13 cellular contexts compared by ENCODE assay signal in the genomic region with DNA sequence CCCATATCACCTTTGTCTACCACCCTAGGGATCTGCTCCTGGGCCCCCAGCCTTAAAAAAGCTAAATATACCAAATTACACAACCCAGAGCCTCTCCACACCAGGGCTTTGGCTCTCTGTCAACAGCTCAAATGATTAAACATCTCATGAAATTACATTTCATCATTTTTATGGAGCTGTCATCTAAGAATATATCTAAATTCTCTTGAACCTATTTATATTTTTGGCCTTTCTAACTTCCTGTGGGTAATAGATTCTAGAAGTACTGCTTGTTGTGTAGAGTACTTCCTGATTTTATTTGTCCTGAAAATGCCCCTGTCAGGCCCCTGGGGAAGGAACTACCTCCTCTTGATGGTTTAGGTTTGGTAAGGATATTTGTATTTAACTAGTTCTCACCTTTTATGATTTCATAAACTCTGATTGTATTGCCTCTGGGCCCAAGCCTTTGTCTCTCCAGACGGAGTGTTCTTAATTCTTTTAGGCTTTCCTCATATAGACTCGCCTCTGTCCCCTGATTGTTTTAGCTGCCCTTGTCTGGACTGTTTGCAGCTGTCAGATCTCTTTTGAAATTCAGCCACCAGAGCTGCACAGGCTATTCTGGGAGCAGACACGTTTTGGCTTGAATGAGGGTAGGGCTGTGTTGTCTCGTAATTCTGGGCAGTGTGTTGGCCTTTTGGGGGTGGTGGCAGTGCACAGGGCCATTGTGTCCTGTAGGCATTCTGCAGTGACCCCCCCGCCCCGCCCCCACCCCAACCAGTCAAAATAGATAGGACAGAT. TPM values are rescaled to one million over a fixed set of nuclear protein-coding genes. Genes with fewer than 3 reads are reported as not detected.
DNase-seq lines count a peak whose midpoint lies in the region; ATAC-seq and TF ChIP-seq lines count a peak whose summit lies in the region.
"Had no signal": no experiment of that assay in that cellular context is flagged by ENCODE, and none has a peak within 500 bp of the region (broad histone marks: within the 10 kb centered on the region; RNA-seq: fewer than 3 reads in every experiment).

No MANE protein-coding gene starts in this region.

- H3K27me3 Mint-ChIP-seq in stimulated activated naive B cell treated with anti-CD40 and anti-IgM and Interleukin-4, amounts not matched to agents 10 μg/mL and 1 μg/mL and 100 μg/mL, for 72 hours, result peaks cover 19 to 23% of the 10 kb centered on the region in 2 donors
- peaks cover 15 to 16% of the 10 kb centered on the region in 2 donors for H3K27me3 Mint-ChIP-seq in T-cell

- H3K4me1 Mint-ChIP-seq in stimulated activated naive B cell treated with anti-CD40 and anti-IgM and Interleukin-4, amounts not matched to agents 10 μg/mL and 1 μg/mL and 100 μg/mL, for 72 hours, result peaks cover 14 to 26% of the 10 kb centered on the region in 2 donors
- H3K4me1 Mint-ChIP-seq in T-cell, result no peaks in the 10 kb centered on the region

- CTCF ChIA-PET in T-cell (lab: Charles Lee), result no interaction called here

- H3K36me3 ChIP-seq in left ventricle myocardium inferior, result peaks cover 9% of the 10 kb centered on the region
- H3K36me3 ChIP-seq in H7 (replicated peaks; ENCODE audit: control insufficient read depth, insufficient read depth, low read length), result no peaks in the 10 kb centered on the region; the same call in 1 of the 2 replicates

- no peak for TF ChIP-seq CTCF in left ventricle myocardium inferior (IDR thresholded peaks at IDR 0.05; ENCODE audit: borderline replicate concordance)

- H3K4me3 ChIP-seq in left ventricle myocardium inferior, result no peak overlapping the region
- H3K4me3 ChIP-seq in H7 (ENCODE audit: insufficient read depth, low read depth, low read length), result no peak overlapping the region

- H3K36me3 Mint-ChIP-seq in stimulated activated naive B cell treated with anti-CD40 and anti-IgM and Interleukin-4, amounts not matched to agents 10 μg/mL and 1 μg/mL and 100 μg/mL, for 72 hours, result no peaks in the 10 kb centered on the region
- H3K36me3 Mint-ChIP-seq in T-cell, result no peaks in the 10 kb centered on the region

- H3K27me3 ChIP-seq in left ventricle myocardium inferior (ENCODE audit: low read depth) (peaks cover 2% of the 10 kb centered on the region), H7 (ENCODE audit: control insufficient read depth, insufficient read depth, low read length) (peaks cover 10% of the 10 kb centered on the region; the same call in 1 of the 2 replicates)

- H3K27ac Mint-ChIP-seq in stimulated activated naive B cell treated with anti-CD40 and anti-IgM and Interleukin-4, amounts not matched to agents 10 μg/mL and 1 μg/mL and 100 μg/mL, for 72 hours, result peak overlapping the region; percentile 90
- H3K27ac Mint-ChIP-seq in T-cell, result no peak overlapping the region
- H3K27ac Mint-ChIP-seq: stimulated activated naive CD8-positive, alpha-beta T cell treated with anti-CD3 and anti-CD28 coated beads, Interleukin-15, Interleukin-2, amounts not matched to agents 100 ng/mL and 50 ng/mL, for 24 hours had no signal

- H3K27ac ChIP-seq in left ventricle myocardium inferior (replicated peaks), result peak overlapping the region; percentile 84
- H3K27ac ChIP-seq: epithelial cell of prostate, KMS-11 had no signal

- H3K9me3 ChIP-seq in left ventricle myocardium inferior (replicated peaks), result no peaks in the 10 kb centered on the region

- peak overlapping the region; percentile 26 to 71 for H3K4me3 Mint-ChIP-seq in stimulated activated naive B cell treated with anti-CD40 and anti-IgM and Interleukin-4, amounts not matched to agents 10 μg/mL and 1 μg/mL and 100 μg/mL, for 72 hours
- no peak overlapping the region for H3K4me3 Mint-ChIP-seq in T-cell
- H3K4me3 Mint-ChIP-seq: stimulated activated naive CD8-positive, alpha-beta T cell treated with anti-CD3 and anti-CD28 coated beads, Interleukin-15, Interleukin-2, amounts not matched to agents 100 ng/mL and 50 ng/mL, for 24 hours had no signal

- POLR2A ChIA-PET in T-cell (lab: Charles Lee), result no interaction called here

- DNase-seq in KBM-7, result peak; percentile 45
- DNase-seq in RPMI8226, result peak; percentile 54
- DNase-seq in left ventricle myocardium inferior, result no peak
- no peak for DNase-seq in stimulated activated naive B cell treated with anti-CD40 and anti-IgM and Interleukin-4, amounts not matched to agents 10 μg/mL and 1 μg/mL and 100 μg/mL, for 72 hours
- DNase-seq in T-cell, result no peak
- DNase-seq in H7, result no peak
- DNase-seq: activated CD4-positive, alpha-beta T cell treated with anti-CD3 and anti-CD28 coated beads, Interleukin-2, amount 50 U/mL, for 48 hours; stimulated activated CD4-positive, alpha-beta T cell treated with anti-CD3 and anti-CD28 coated beads, Interleukin-12 subunit alpha, Interleukin-12 subunit beta, amount 100 ng/mL, for 4 hours had no signal

- intact Hi-C loops in left ventricle myocardium inferior (cut with micrococcal nuclease), result no loop called here

- in situ Hi-C loops in KBM-7 (cut with MboI; ENCODE audit: low pct_unique_long_range_greater_than_20kb, low sequenced_read_pairs), result no loop called here

- ATAC-seq in stimulated activated naive B cell treated with anti-CD40 and anti-IgM and Interleukin-4, amounts not matched to agents 10 μg/mL and 1 μg/mL and 100 μg/mL, for 72 hours (replicated peaks), result peak; percentile 75 to 87
- ATAC-seq in T-cell (replicated peaks in 1 of 4) (no peak), GM19455 (IDR thresholded peaks at IDR 0.05; ENCODE audit: unreplicated experiment) (no peak)

- peaks cover 39% of the 10 kb centered on the region for H3K4me1 ChIP-seq in left ventricle myocardium inferior

- no peaks in the 10 kb centered on the region for H3K9me3 Mint-ChIP-seq in stimulated activated naive B cell treated with anti-CD40 and anti-IgM and Interleukin-4, amounts not matched to agents 10 μg/mL and 1 μg/mL and 100 μg/mL, for 72 hours
- no peaks in the 10 kb centered on the region for H3K9me3 Mint-ChIP-seq in T-cell
- H3K9me3 Mint-ChIP-seq: stimulated activated naive CD8-positive, alpha-beta T cell treated with anti-CD3 and anti-CD28 coated beads, Interleukin-15, Interleukin-2, amounts not matched to agents 100 ng/mL and 50 ng/mL, for 24 hours had no signal

RNA-seq across cellular contexts. Expression of a gene that starts 16.6 kb away (rescaled TPM):
- total RNA-seq in left ventricle myocardium inferior, result not detected
- total RNA-seq in T-cell, result not detected
- total RNA-seq in H7 (2014; rRNA removed; shearing (Covaris generic)), result not detected in 2 replicates
- total RNA-seq: liver had no signal

RNA-seq across cellular contexts. Expression of a gene that starts 42.9 kb away (rescaled TPM):
- total RNA-seq in left ventricle myocardium inferior, result 24.8 TPM
- 1 to 10 TPM in 4 of 5 donors, under 1 TPM in 1; 0.66 to 2.0 (median 1.7) TPM for total RNA-seq in T-cell
- total RNA-seq in H7 (2014; rRNA removed; shearing (Covaris generic)), result 3.1 and 7.4 TPM in 2 replicates

RNA-seq across cellular contexts. Expression of a gene that starts 58.3 kb away (rescaled TPM):
- total RNA-seq in left ventricle myocardium inferior (16.4 TPM), T-cell (not detected)
- 3.5 and 5.7 TPM in 2 replicates for total RNA-seq in H7 (2014; rRNA removed; shearing (Covaris generic))

Comparison
In these comparisons a context has a peak if more than half of its experiments do, and no peak if none do; other contexts are left out.
1. DNase-seq: peak in KBM-7 (single experiment) and RPMI8226 (single experiment); none in left ventricle myocardium inferior (single experiment), stimulated activated naive B cell treated with anti-CD40 and anti-IgM and Interleukin-4, amounts not matched to agents 10 μg/mL and 1 μg/mL and 100 μg/mL, for 72 hours (single experiment), T-cell (0 of 34) and H7 (single experiment).
2. ATAC-seq: peak in stimulated activated naive B cell treated with anti-CD40 and anti-IgM and Interleukin-4, amounts not matched to agents 10 μg/mL and 1 μg/mL and 100 μg/mL, for 72 hours (2 of 2); none in T-cell (0 of 4) and GM19455 (single experiment).
3. H3K4me3 Mint-ChIP-seq: peak in stimulated activated naive B cell treated with anti-CD40 and anti-IgM and Interleukin-4, amounts not matched to agents 10 μg/mL and 1 μg/mL and 100 μg/mL, for 72 hours (2 of 2); none in T-cell (0 of 3).